ENCODE assay signal across 10 cellular contexts in genomic region chr9:76643399-76644117, GRCh38.
DNase-seq lines count a peak whose midpoint lies in the region; ATAC-seq and TF ChIP-seq lines count a peak whose summit lies in the region.
"Had no signal": no experiment of that assay in that cellular context is flagged by ENCODE, and none has a peak within 500 bp of the region (broad histone marks: within the 10 kb centered on the region; RNA-seq: fewer than 3 reads in every experiment).

No MANE protein-coding gene starts in this region.

- no peaks in the 10 kb centered on the region for H3K36me3 ChIP-seq in mucosa of descending colon (ENCODE audit: low read depth)
- H3K36me3 ChIP-seq in BE2C = peaks cover 24% of the 10 kb centered on the region

- H3K4me3 ChIP-seq in mucosa of descending colon (no peak overlapping the region), BE2C (ENCODE audit: low read depth, low read length) (no peak overlapping the region)

- intact Hi-C loops in mucosa of descending colon (cut with DNase I, micrococcal nuclease) = no loop called here

- no peaks in the 10 kb centered on the region for H3K27me3 ChIP-seq in BE2C

- TF ChIP-seq CTCF in mucosa of descending colon (IDR thresholded peaks at IDR 0.05) (no peak), BE2C (IDR thresholded peaks at IDR 0.05; ENCODE audit: low read depth, low read length) (no peak)

- DNase-seq in mucosa of descending colon (no peak), NCI-H2029 treated with DMSO at 0.1 percent for 48 hours (lab: John Stamatoyannopoulos, UW) (no peak), NCI-H2081 treated with DMSO at 0.1 percent for 48 hours (lab: John Stamatoyannopoulos, UW) (no peak), BE2C (no peak), NCI-H2196 treated with DMSO at 0.1 percent for 48 hours (lab: John Stamatoyannopoulos, UW; ENCODE audit: unreplicated experiment) (no peak)
- DNase-seq: activated CD4-positive, alpha-beta memory T cell treated with anti-CD3 and anti-CD28 coated beads for 36 hours; cortex of kidney had no signal

- H3K4me1 ChIP-seq in mucosa of descending colon (ENCODE audit: low read depth) = peaks cover 11% of the 10 kb centered on the region
- H3K4me1 ChIP-seq in BE2C = no peaks in the 10 kb centered on the region

- H3K9me3 ChIP-seq in mucosa of descending colon (no peaks in the 10 kb centered on the region), BE2C (no peaks in the 10 kb centered on the region)

- ATAC-seq in GM18519 (IDR thresholded peaks at IDR 0.05; ENCODE audit: low FRiP score, unreplicated experiment) (peak; percentile 91), GM21786 (IDR thresholded peaks at IDR 0.05; ENCODE audit: unreplicated experiment) (peak; percentile 99), HG03558 (IDR thresholded peaks at IDR 0.05; ENCODE audit: extremely low read depth, unreplicated experiment) (peak; percentile 80), mucosa of descending colon (peak; percentile 57)
